In the genomic region with DNA sequence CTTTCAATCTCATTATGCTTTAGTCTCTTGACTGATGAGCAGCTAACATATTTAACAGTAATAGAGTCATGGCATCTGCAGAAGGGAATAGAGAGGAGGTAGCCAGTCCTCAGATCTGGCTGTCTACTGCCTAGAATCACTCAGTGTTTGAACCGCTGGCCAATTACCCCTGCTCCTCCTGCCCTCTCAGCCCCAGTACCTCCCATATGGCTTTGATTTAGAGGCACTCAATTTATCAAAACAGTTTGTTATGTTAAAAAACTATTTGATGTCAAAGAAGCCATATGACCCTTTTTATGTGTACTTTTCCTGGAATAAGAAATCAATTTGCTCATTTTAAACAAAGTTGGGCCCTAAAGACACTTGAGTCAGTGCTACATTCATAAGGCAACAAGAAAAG, we compare ENCODE assay signal across 23 cellular contexts.
"Had no signal": no experiment of that assay in that cellular context is flagged by ENCODE, and none has a peak within 500 bp of the region (broad histone marks: within the 10 kb centered on the region; RNA-seq: fewer than 3 reads in every experiment).

No MANE protein-coding gene starts in this region.

- H2AFZ ChIP-seq: neural progenitor cell had no signal

- DNase-seq: islet precursor cell; left ventricle myocardium inferior; mesendoderm; naive B cell; natural killer cell; nephron progenitor cell; occipital lobe; right lobe of liver; stimulated activated CD4-positive, alpha-beta T cell treated with anti-CD3 and anti-CD28 coated beads, Interleukin-1b, Interleukin-23, amount 100 ng/mL, for 48 hours; stimulated activated CD4-positive, alpha-beta T cell treated with anti-CD3 and anti-CD28 coated beads, Interleukin-2, amount 100 ng/mL, for 48 hours; stimulated activated CD4-positive, alpha-beta T cell treated with anti-CD3 and anti-CD28 coated beads, Interleukin-4, amount 100 ng/mL, for 4 hours; stimulated activated CD8-positive, alpha-beta memory T cell treated with anti-CD3 and anti-CD28 coated beads, Interleukin-4, amount 100 ng/mL, for 48 hours; stimulated activated naive CD4-positive, alpha-beta T cell treated with Interleukin-2 at 50 U/mL for 16 hours; stimulated activated naive CD8-positive, alpha-beta T cell treated with anti-CD3 and anti-CD28 coated beads, Interleukin-15, amount 100 ng/mL, for 72 hours; substantia nigra; uterus had no signal

- H3K4me2 ChIP-seq: neural progenitor cell, smooth muscle cell had no signal

- H3K27me3 ChIP-seq: neural progenitor cell, neutrophil, right atrium auricular region, right lobe of liver, tibial nerve, uterus had no signal

- H3K9ac ChIP-seq: neural progenitor cell had no signal

- H3K4me3 ChIP-seq: left ventricle myocardium inferior, lung, neural progenitor cell, right atrium auricular region, right lobe of liver, smooth muscle cell, tibial nerve, uterus had no signal

- H3K27ac ChIP-seq: left ventricle myocardium inferior, neural progenitor cell, neutrophil, right atrium auricular region, right lobe of liver, tibial nerve, uterus had no signal

- H3K9me3 ChIP-seq: left ventricle myocardium inferior, neutrophil, right atrium auricular region, right lobe of liver, tibial nerve, uterus had no signal

- H3K4me1 ChIP-seq: neural progenitor cell, right atrium auricular region, right lobe of liver, tibial nerve, uterus had no signal

- H3K36me3 ChIP-seq: left ventricle myocardium inferior, neural progenitor cell, neutrophil, right atrium auricular region, right lobe of liver, tibial nerve, uterus had no signal

- ATAC-seq: natural killer cell; right lobe of liver; stimulated activated memory B cell treated with anti-CD40 and anti-IgM and Interleukin-4, amounts not matched to agents 10 μg/mL and 1 μg/mL and 100 μg/mL, for 72 hours; stimulated activated naive CD8-positive, alpha-beta T cell treated with anti-CD3 and anti-CD28 coated beads, Interleukin-15, amount 100 ng/mL, for 72 hours had no signal
